18 cellular contexts compared by ENCODE assay signal in the genomic region with DNA sequence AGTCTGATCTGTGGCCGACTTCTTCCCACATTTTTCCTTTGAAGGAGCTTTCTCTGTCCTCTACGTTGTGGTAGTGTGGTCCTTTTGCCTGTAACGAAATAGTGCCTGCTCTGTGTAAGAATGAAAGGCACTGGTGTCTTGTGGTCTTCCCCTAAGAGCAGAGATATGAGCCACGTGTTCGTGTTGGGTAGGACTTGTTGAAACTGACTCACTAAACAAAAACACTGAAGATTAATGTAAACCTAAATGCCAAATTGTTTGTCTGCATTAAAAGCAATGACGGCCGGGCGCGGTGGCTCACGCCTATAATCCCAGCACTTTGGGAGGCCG. TPM values are rescaled to one million over a fixed set of nuclear protein-coding genes. Genes with fewer than 3 reads are reported as not detected.
A peak's percentile ranks its signal among the peaks of the same experiment; 100 is the strongest.
DNase-seq lines count a peak whose midpoint lies in the region; ATAC-seq and TF ChIP-seq lines count a peak whose summit lies in the region.
"Had no signal": no experiment of that assay in that cellular context is flagged by ENCODE, and none has a peak within 500 bp of the region (broad histone marks: within the 10 kb centered on the region; RNA-seq: fewer than 3 reads in every experiment).

No MANE protein-coding gene starts in this region.

- DNase-seq in SK-N-SH: no peak
- peak; percentile 58 for DNase-seq in RPMI7951 (ENCODE audit: low read depth)
- DNase-seq in fibroblast of mammary gland (ENCODE audit: low read depth): peak; percentile 38
- peak; percentile 45 for DNase-seq in spleen
- DNase-seq in GM10266 (ENCODE audit: extremely low spot score): no peak
- DNase-seq in Right ventricle myocardium inferior (ENCODE audit: missing footprints): no peak
- DNase-seq: cerebellar nuclear complex, NCI-H524 treated with DMSO at 0.1 percent for 48 hours had no signal

- no peak for ATAC-seq in SK-N-SH treated with all-trans-retinoic acid at 6 μM for 48 hours
- no peak for ATAC-seq in GM18511 (IDR thresholded peaks at IDR 0.05; ENCODE audit: unreplicated experiment)
- no peak for ATAC-seq in Right ventricle myocardium inferior

- H3K9ac ChIP-seq in SK-N-SH: no peak overlapping the region

- CTCF ChIA-PET in SK-N-SH (lab: Yijun Ruan, JAX): interaction anchor here (0.6 to 24.8 kb wide), 41 partner anchors 9 to 459 kb away, joined by 3 to 701 read pairs (median 4); a partner anchor contains a TSS

- TF ChIP-seq CTCF in SK-N-SH (IDR thresholded peaks at IDR 0.05) (no peak), fibroblast of mammary gland (conservative IDR thresholded peaks at IDR 0.05; ENCODE audit: control insufficient read depth, insufficient read depth, low read depth, low read length) (no peak), spleen (IDR thresholded peaks at IDR 0.05 in 8 of 11, conservative IDR thresholded peaks at IDR 0.05 in 3 of 11) (no peak), GM10266 (IDR thresholded peaks at IDR 0.05; ENCODE audit: control insufficient read depth, insufficient read depth, low read depth, missing control alignments) (no peak)

- H3K4me2 ChIP-seq in SK-N-SH: no peak overlapping the region

- no peaks in the 10 kb centered on the region for H3K9me2 ChIP-seq in SK-N-SH

- H3F3A ChIP-seq in SK-N-SH (replicated peaks; ENCODE audit: insufficient read depth): no peaks in the 10 kb centered on the region

- no peaks in the 10 kb centered on the region for H3K79me2 ChIP-seq in SK-N-SH (ENCODE audit: insufficient read depth)

- POLR2A ChIA-PET in SK-N-SH (lab: Yijun Ruan, JAX): interaction anchor here (0.9 kb wide), 1 partner anchor 39 kb away, joined by 3 read pairs; no protein-coding TSS in a partner anchor

- H3K27me3 ChIP-seq in SK-N-SH (ENCODE audit: insufficient read depth) (no peaks in the 10 kb centered on the region), spleen (replicated peaks in 1 of 7) (peaks cover 0 to 10% (median 0%) of the 10 kb centered on the region in 7 donors)
- H3K27me3 ChIP-seq: body of pancreas, stomach, thyroid gland had no signal

- TF ChIP-seq POLR2A in spleen (IDR thresholded peaks at IDR 0.05): no peak

- no peaks in the 10 kb centered on the region for H4K20me1 ChIP-seq in SK-N-SH (ENCODE audit: insufficient read depth)

- H3K36me3 ChIP-seq in SK-N-SH (replicated peaks in 1 of 2; ENCODE audit: control insufficient read depth in 1 of 2, insufficient read depth in 2 of 2, low read length in 1 of 2) (no peaks in the 10 kb centered on the region), spleen (no peaks in the 10 kb centered on the region)
- H3K36me3 ChIP-seq: HAP-1, stomach, thyroid gland had no signal

- WGBS in SK-N-SH (ENCODE audit: low lambda C conversion rate): 67% methylated on average over 11 of the region's 11 CpGs
- WGBS in spleen, 5 donors: 70 to 82% (median 77%) methylated on average over 11 of the region's 11 CpGs

- H3K4me3 ChIP-seq in SK-N-SH (ENCODE audit: low read depth in 2 of 2, low read length in 1 of 2) (no peak overlapping the region), fibroblast of mammary gland (ENCODE audit: control insufficient read depth, low read depth, low read length) (no peak overlapping the region), spleen (no peak overlapping the region)
- H3K4me3 ChIP-seq: body of pancreas, HAP-1, SK-N-MC, skin epidermis, thyroid gland had no signal

- H3K27ac ChIP-seq in SK-N-SH (ENCODE audit: low read depth in 2 of 2, low read length in 1 of 2): no peak overlapping the region
- peak overlapping the region in 5 of 8 donors; percentile 53 to 77 (median 64) for H3K27ac ChIP-seq in spleen
- H3K27ac ChIP-seq: 22Rv1, SK-N-MC, thyroid gland had no signal

- no peak for TF ChIP-seq RAD21 in SK-N-SH (IDR thresholded peaks at IDR 0.05; ENCODE audit: low read length)

- H2AFZ ChIP-seq in SK-N-SH (ENCODE audit: low read depth): 0 out of 2 replicates have a peak overlapping the region, but pooled peaks have one; percentile 48

- H3K9me3 ChIP-seq in SK-N-SH (no peaks in the 10 kb centered on the region), spleen (no peaks in the 10 kb centered on the region)
- H3K9me3 ChIP-seq: body of pancreas, HAP-1, stomach, thyroid gland had no signal

- intact Hi-C loops in spleen (cut with DNase I; ENCODE audit: low total_unique reads) (no loop called here), Right ventricle myocardium inferior (cut with DNase I) (loop anchor here (2.0 kb wide), 1 partner anchor 144 kb away; no protein-coding TSS in a partner anchor)

- H3K4me1 ChIP-seq in SK-N-SH (ENCODE audit: control insufficient read depth in 1 of 2, insufficient read depth in 2 of 2, low read depth in 1 of 2, low read length in 1 of 2) (peaks cover 0 to 9% of the 10 kb centered on the region in 2 experiments; a peak in 1 of 4 replicates), spleen (peaks cover 1 to 23% (median 16%) of the 10 kb centered on the region in 6 donors)

- no peak for TF ChIP-seq EP300 in SK-N-SH (IDR thresholded peaks at IDR 0.05; ENCODE audit: borderline replicate concordance in 1 of 2, low read depth in 1 of 2, low read length in 1 of 2)

TF ChIP-seq in SK-N-SH, 30 proteins besides CTCF, POLR2A, EP300 and RAD21 (continues in another document):
- TF ChIP-seq GATA2 (CRISPR knock-in tag; IDR thresholded peaks at IDR 0.05): no peak
- TF ChIP-seq TAF1 (IDR thresholded peaks at IDR 0.05; ENCODE audit: borderline replicate concordance, low read depth, low read length): no peak
- TF ChIP-seq RCOR1 (IDR thresholded peaks at IDR 0.05; ENCODE audit: low read length): no peak
- TF ChIP-seq, protein P1, sequence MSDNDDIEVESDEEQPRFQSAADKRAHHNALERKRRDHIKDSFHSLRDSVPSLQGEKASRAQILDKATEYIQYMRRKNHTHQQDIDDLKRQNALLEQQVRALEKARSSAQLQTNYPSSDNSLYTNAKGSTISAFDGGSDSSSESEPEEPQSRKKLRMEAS (IDR thresholded peaks at IDR 0.05; ENCODE audit: low read depth): no peak
- no peak for TF ChIP-seq TCF12 (IDR thresholded peaks at IDR 0.05)
- TF ChIP-seq JUND (IDR thresholded peaks at IDR 0.05): no peak
- no peak for TF ChIP-seq TEAD4 (IDR thresholded peaks at IDR 0.05; ENCODE audit: borderline replicate concordance, insufficient read depth)
- TF ChIP-seq, protein P2, sequence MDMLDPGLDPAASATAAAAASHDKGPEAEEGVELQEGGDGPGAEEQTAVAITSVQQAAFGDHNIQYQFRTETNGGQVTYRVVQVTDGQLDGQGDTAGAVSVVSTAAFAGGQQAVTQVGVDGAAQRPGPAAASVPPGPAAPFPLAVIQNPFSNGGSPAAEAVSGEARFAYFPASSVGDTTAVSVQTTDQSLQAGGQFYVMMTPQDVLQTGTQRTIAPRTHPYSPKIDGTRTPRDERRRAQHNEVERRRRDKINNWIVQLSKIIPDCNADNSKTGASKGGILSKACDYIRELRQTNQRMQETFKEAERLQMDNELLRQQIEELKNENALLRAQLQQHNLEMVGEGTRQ (IDR thresholded peaks at IDR 0.05; ENCODE audit: borderline replicate concordance, low read depth, low read length): no peak

TF ChIP-seq in SK-N-SH treated with all-trans-retinoic acid at 6 μM for 48 hours, 23 proteins besides CTCF, POLR2A, EP300 and RAD21:
- no peak for TF ChIP-seq ISL1 (CRISPR knock-in tag; IDR thresholded peaks at IDR 0.05)
- TF ChIP-seq ZNF70 (CRISPR knock-in tag; IDR thresholded peaks at IDR 0.05): no peak

RNA-seq across cellular contexts. Expression of a gene that starts 10.1 kb away (rescaled TPM):
- polyA plus RNA-seq in SK-N-SH (2012; rRNA removed) (4,220 and 4,540 TPM in 2 replicates), spleen (1,000 to 10,000 TPM; 4,940 to 5,449 (median 5,352) TPM)
- 4,994 and 6,484 TPM in 2 replicates for polyA plus RNA-seq in SK-N-SH (2012; cell fraction: cytosol; rRNA removed)
- polyA plus RNA-seq in SK-N-SH (2012; cell fraction: nucleus; rRNA removed): 1,010 and 1,542 TPM in 2 replicates
- total RNA-seq in RPMI7951 (2014; rRNA removed; shearing (Covaris generic)): 1,629 and 2,029 TPM in 2 replicates
- total RNA-seq in spleen (1,000 to 10,000 TPM; 1,482 to 2,624 (median 2,197) TPM), Right ventricle myocardium inferior (972 TPM)

RNA-seq across cellular contexts. Expression of a gene that starts 37.8 kb away (rescaled TPM):
- polyA plus RNA-seq in SK-N-SH (2012; rRNA removed): 6.7 and 7.0 TPM in 2 replicates
- polyA plus RNA-seq in SK-N-SH (2012; cell fraction: cytosol; rRNA removed): 4.4 and 6.0 TPM in 2 replicates
- polyA plus RNA-seq in SK-N-SH (2012; cell fraction: nucleus; rRNA removed): 4.8 and 6.6 TPM in 2 replicates
- total RNA-seq in RPMI7951 (2014; rRNA removed; shearing (Covaris generic)): 15.3 and 17.7 TPM in 2 replicates
- 100 to 1,000 TPM in 3 of 7 donors, 10 to 100 TPM in 4; 77.7 to 139 (median 84.8) TPM for total RNA-seq in spleen
- 10 to 100 TPM; 11.6 to 49.3 (median 13.1) TPM for polyA plus RNA-seq in spleen
- 30.3 TPM for total RNA-seq in Right ventricle myocardium inferior

RNA-seq across cellular contexts. Expression of a gene that starts 43.8 kb away (rescaled TPM):
- polyA plus RNA-seq in SK-N-SH (2012; rRNA removed) (1.7 and 2.0 TPM in 2 replicates), spleen (1 to 10 TPM; 2.0 to 3.8 (median 2.8) TPM)
- 0.75 and 1.3 TPM in 2 replicates for polyA plus RNA-seq in SK-N-SH (2012; cell fraction: cytosol; rRNA removed)
- 3.9 and 4.9 TPM in 2 replicates for polyA plus RNA-seq in SK-N-SH (2012; cell fraction: nucleus; rRNA removed)
- 1.6 and 1.8 TPM in 2 replicates for total RNA-seq in RPMI7951 (2014; rRNA removed; shearing (Covaris generic))
- total RNA-seq in spleen (1 to 10 TPM in 6 of 7 donors, under 1 TPM in 1; 0.19 to 3.5 (median 1.8) TPM), Right ventricle myocardium inferior (0.68 TPM)
- total RNA-seq: left lobe of liver had no signal

Comparison
In these comparisons a context has a peak if more than half of its experiments do, and no peak if none do; other contexts are left out.
1. DNase-seq: peak in RPMI7951 (single experiment), fibroblast of mammary gland (single experiment) and spleen (single experiment); none in SK-N-SH (single experiment), GM10266 (single experiment) and Right ventricle myocardium inferior (single experiment).
2. H3K27ac ChIP-seq: peak in spleen (5 of 8); none in SK-N-SH (0 of 2).